1 cellular context compared by ENCODE assay signal in genomic region chr6:135346747-135347146, GRCh38.
A peak's percentile ranks its signal among the peaks of the same experiment; 100 is the strongest.
TF ChIP-seq lines count a peak whose summit lies in the region.

No MANE protein-coding gene starts in this region.

TF ChIP-seq in K562, 482 proteins besides CTCF, POLR2A, EP300 and RAD21:
- TF ChIP-seq ARID1B (IDR thresholded peaks at IDR 0.05) = 0 out of 2 replicates have a peak, but pooled peaks have one; percentile 15
- TF ChIP-seq BRD4 (IDR thresholded peaks at IDR 0.05) = no peak
- TF ChIP-seq GATA2 (CRISPR knock-in tag; IDR thresholded peaks at IDR 0.05) = 0 out of 2 replicates have a peak, but pooled peaks have one; percentile 32
- no peak for TF ChIP-seq RBFOX2 (IDR thresholded peaks at IDR 0.05; ENCODE audit: low read depth, low read length)
- no peak for TF ChIP-seq MGA (IDR thresholded peaks at IDR 0.05)
- TF ChIP-seq RFX1 (IDR thresholded peaks at IDR 0.05) = no peak
- TF ChIP-seq FOS (IDR thresholded peaks at IDR 0.05; ENCODE audit: extremely low read depth, insufficient read length) = no peak
- TF ChIP-seq L3MBTL2 (IDR thresholded peaks at IDR 0.05) = no peak
- 0 out of 2 replicates have a peak, but pooled peaks have one; percentile 13 for TF ChIP-seq DPF2 (IDR thresholded peaks at IDR 0.05)
- no peak for TF ChIP-seq SMARCC2 (IDR thresholded peaks at IDR 0.05; ENCODE audit: low read depth)
- no peak for TF ChIP-seq ZNF134 (CRISPR knock-in tag; conservative IDR thresholded peaks at IDR 0.05)
- peak; percentile 52; the same call in 1 of the 2 replicates for TF ChIP-seq TEAD4 (IDR thresholded peaks at IDR 0.05; ENCODE audit: low read length)
- no peak for TF ChIP-seq TEAD4 (CRISPR knock-in tag; IDR thresholded peaks at IDR 0.05; ENCODE audit: borderline replicate concordance)
- no peak for TF ChIP-seq NELFE (IDR thresholded peaks at IDR 0.05; ENCODE audit: insufficient read depth, insufficient read length)
- no peak for TF ChIP-seq FUS (optimal IDR thresholded peaks at IDR 0.05; ENCODE audit: low read depth, low read length)
- TF ChIP-seq ZNF77 (CRISPR knock-in tag; IDR thresholded peaks at IDR 0.05) = no peak
- TF ChIP-seq ESRRA (IDR thresholded peaks at IDR 0.05; ENCODE audit: borderline replicate concordance, low read depth) = peak; percentile 71
TF ChIP-seq in K562: peak in this region for 5.
